Comparison of ENCODE assay signal across 18 cellular contexts in genomic region chr2:99879481-99879880, GRCh38.
A peak's percentile ranks its signal among the peaks of the same experiment; 100 is the strongest.
DNase-seq lines count a peak whose midpoint lies in the region; FAIRE-seq and TF ChIP-seq lines count a peak whose summit lies in the region.
"Had no signal": no experiment of that assay in that cellular context is flagged by ENCODE, and none has a peak within 500 bp of the region (broad histone marks: within the 10 kb centered on the region; RNA-seq: fewer than 3 reads in every experiment).

No MANE protein-coding gene starts in this region.

- H3K27ac ChIP-seq in smooth muscle cell (ENCODE audit: low read depth) = peak overlapping the region; percentile 39
- H3K27ac ChIP-seq in kidney (ENCODE audit: low read depth in 2 of 2, low read length in 2 of 2) = no peak overlapping the region
- H3K27ac ChIP-seq: epithelial cell of prostate, Peyer's patch, tibial nerve had no signal

- peak; percentile 53 for DNase-seq in G401 (ENCODE audit: low spot score)
- DNase-seq in RCC 7860 (ENCODE audit: low spot score) = peak; percentile 61
- peak; percentile 35 for DNase-seq in choroid plexus epithelial cell (ENCODE audit: low read depth)
- no peak for DNase-seq in smooth muscle cell (lab: John Stamatoyannopoulos, UW; ENCODE audit: unreplicated experiment)
- no peak for DNase-seq in kidney
- DNase-seq in stimulated activated CD4-positive, alpha-beta T cell treated with anti-CD3 and anti-CD28 coated beads, Interleukin-2, amount 100 ng/mL, for 24 hours = no peak
- DNase-seq in BE2C = no peak
- DNase-seq: activated CD4-positive, alpha-beta T cell treated with anti-CD3 and anti-CD28 coated beads for 1 hour; H7; left colon; MM.1S; mucosa of descending colon; Peyer's patch had no signal

- H3K27me3 ChIP-seq in smooth muscle cell (ENCODE audit: low read depth) = no peaks in the 10 kb centered on the region
- H3K27me3 ChIP-seq in BE2C = no peaks in the 10 kb centered on the region
- H3K27me3 ChIP-seq: Peyer's patch, tibial nerve had no signal

- H3F3A ChIP-seq in smooth muscle cell (ENCODE audit: low read depth) = no peaks in the 10 kb centered on the region

- H3K4me3 ChIP-seq in choroid plexus epithelial cell (ENCODE audit: low read depth, low read length) (no peak overlapping the region), smooth muscle cell (no peak overlapping the region), kidney (ENCODE audit: low read length in 2 of 2) (no peak overlapping the region), BE2C (ENCODE audit: low read depth, low read length) (no peak overlapping the region)
- H3K4me3 ChIP-seq: mucosa of descending colon, Peyer's patch, tibial nerve had no signal

- H2AFZ ChIP-seq in smooth muscle cell (ENCODE audit: low read depth) = no peak overlapping the region

- no peaks in the 10 kb centered on the region for H3K79me2 ChIP-seq in smooth muscle cell (ENCODE audit: low read depth)

- in situ Hi-C loops in G401 (cut with HindIII; ENCODE audit: low sequenced_read_pairs) = no loop called here

- no peak overlapping the region for H3K9ac ChIP-seq in smooth muscle cell (ENCODE audit: low read depth)
- H3K9ac ChIP-seq in kidney (ENCODE audit: low read length in 2 of 2) = no peak overlapping the region

- peaks cover 11% of the 10 kb centered on the region for H3K4me1 ChIP-seq in smooth muscle cell (ENCODE audit: low read depth)
- H3K4me1 ChIP-seq in kidney (ENCODE audit: control insufficient read depth in 1 of 2, insufficient read depth in 1 of 2, low read depth in 1 of 2, low read length in 2 of 2) = peaks cover 2 to 6% of the 10 kb centered on the region in 2 donors
- no peaks in the 10 kb centered on the region for H3K4me1 ChIP-seq in BE2C

- H3K36me3 ChIP-seq in smooth muscle cell (ENCODE audit: low read depth) = no peaks in the 10 kb centered on the region
- no peaks in the 10 kb centered on the region for H3K36me3 ChIP-seq in kidney (ENCODE audit: control insufficient read depth in 1 of 2, insufficient read depth in 2 of 2, low read length in 2 of 2)
- H3K36me3 ChIP-seq in BE2C = no peaks in the 10 kb centered on the region
- H3K36me3 ChIP-seq: Peyer's patch, tibial nerve had no signal

- 86% methylated on average over 4 of the region's 4 CpGs for WGBS in smooth muscle cell (ENCODE audit: low lambda C conversion rate)

- TF ChIP-seq CTCF in choroid plexus epithelial cell (conservative IDR thresholded peaks at IDR 0.05; ENCODE audit: low read depth, low read length) (no peak), smooth muscle cell (IDR thresholded peaks at IDR 0.05; ENCODE audit: borderline replicate concordance, insufficient read depth, poor library complexity, severe bottlenecking) (no peak), kidney (IDR thresholded peaks at IDR 0.05; ENCODE audit: borderline replicate concordance, extremely low read depth, insufficient read depth) (no peak), BE2C (IDR thresholded peaks at IDR 0.05; ENCODE audit: low read depth, low read length) (no peak)

- intact Hi-C loops in kidney (cut with DNase I) = no loop called here

- H3K4me2 ChIP-seq in smooth muscle cell = no peak overlapping the region

- H4K20me1 ChIP-seq in smooth muscle cell (ENCODE audit: low read depth) = no peaks in the 10 kb centered on the region

- FAIRE-seq in RCC 7860 (lab: Jason Lieb, UNC) = no peak
- no peak for FAIRE-seq in kidney (lab: Jason Lieb, UNC)
- FAIRE-seq: bronchial epithelial cell, frontal cortex, GM12892 had no signal

- H3K9me3 ChIP-seq in smooth muscle cell (replicated peaks; ENCODE audit: low read depth) (no peaks in the 10 kb centered on the region), kidney (ENCODE audit: control insufficient read depth in 1 of 2, low read length in 2 of 2) (no peaks in the 10 kb centered on the region), BE2C (no peaks in the 10 kb centered on the region)
- H3K9me3 ChIP-seq: mucosa of descending colon, Peyer's patch, tibial nerve had no signal

Comparison
In these comparisons a context has a peak if more than half of its experiments do, and no peak if none do; other contexts are left out.
1. DNase-seq: peak in G401 (single experiment), RCC 7860 (single experiment) and choroid plexus epithelial cell (single experiment); none in smooth muscle cell (single experiment), kidney (single experiment), stimulated activated CD4-positive, alpha-beta T cell treated with anti-CD3 and anti-CD28 coated beads, Interleukin-2, amount 100 ng/mL, for 24 hours (0 of 2) and BE2C (single experiment).